In genomic region chr18:1394426-1394825, GRCh38 we compare ENCODE assay signal across 25 cellular contexts.
A peak's percentile ranks its signal among the peaks of the same experiment; 100 is the strongest.
DNase-seq lines count a peak whose midpoint lies in the region; ATAC-seq, FAIRE-seq and TF ChIP-seq lines count a peak whose summit lies in the region.
"Had no signal": no experiment of that assay in that cellular context is flagged by ENCODE, and none has a peak within 500 bp of the region (broad histone marks: within the 10 kb centered on the region; RNA-seq: fewer than 3 reads in every experiment).

No MANE protein-coding gene starts in this region.

- H3K9me3 Mint-ChIP-seq in Caco-2 (ENCODE audit: unreplicated experiment), result no peaks in the 10 kb centered on the region
- H3K9me3 Mint-ChIP-seq in activated naive CD4-positive, alpha-beta T cell treated with anti-CD3 and anti-CD28 coated beads, Interleukin-2, amount 50 U/mL, for 72 hours, result peaks cover 4 to 8% of the 10 kb centered on the region in 2 donors
- H3K9me3 Mint-ChIP-seq: CD4-positive, alpha-beta T cell; CD8-positive, alpha-beta T cell had no signal

- BruUV-seq in Caco-2 (replicated peaks; lab: Mats Ljungman, UMichigan) (no TSS peak), PC-9 (replicated peaks; lab: Mats Ljungman, UMichigan) (no TSS peak)

- no peak overlapping the region for H3K4me3 ChIP-seq in Caco-2 (ENCODE audit: low read depth, low read length)
- H3K4me3 ChIP-seq in PC-9, result no peak overlapping the region
- no peak overlapping the region for H3K4me3 ChIP-seq in trophoblast cell (ENCODE audit: low read depth, low read length)
- H3K4me3 ChIP-seq: A549; BLaER1 treated with 17β-estradiol and CSF1 and Interleukin-3, amounts not matched to agents 10 nM and 100 nM had no signal

- H2BK12ac ChIP-seq in trophoblast cell (ENCODE audit: low read length), result no peak overlapping the region

- H3K4me1 ChIP-seq in Caco-2, result peaks cover 26% of the 10 kb centered on the region
- peaks cover 27% of the 10 kb centered on the region for H3K4me1 ChIP-seq in PC-9 (replicated peaks; ENCODE audit: insufficient read depth)
- peaks cover 3 to 9% of the 10 kb centered on the region in 2 experiments for H3K4me1 ChIP-seq in trophoblast cell (ENCODE audit: control insufficient read depth in 1 of 2, insufficient read depth in 2 of 2, low read length in 2 of 2)

- no peak for DNase-seq in Caco-2
- peak; percentile 5 for DNase-seq in OCI-M1 (lab: John Stamatoyannopoulos, UW)
- DNase-seq in PC-9, result peak in 1 of 2 experiments; percentile 52
- DNase-seq in trophoblast cell, result peak; percentile 41 to 76
- no peak for DNase-seq in frontal cortex (ENCODE audit: low spot score in 2 of 2)
- no peak for DNase-seq in activated naive CD4-positive, alpha-beta T cell treated with anti-CD3 and anti-CD28 coated beads, Interleukin-2, amount 50 U/mL, for 72 hours (ENCODE audit: low spot score in 2 of 2)
- DNase-seq: AML-193; CD4-positive, alpha-beta T cell; CD8-positive, alpha-beta T cell; DMS 273 treated with DMSO at 0.1 percent for 48 hours; DMS153; DMS53; DMS79; DND-41; EL; GF-D8 had no signal

- no peaks in the 10 kb centered on the region for H3F3A ChIP-seq in PC-9 (ENCODE audit: insufficient read depth, low read depth)

- peaks cover 20% of the 10 kb centered on the region for H3K4me1 Mint-ChIP-seq in Caco-2 (ENCODE audit: low read depth, unreplicated experiment)
- H3K4me1 Mint-ChIP-seq: B cell had no signal

- no peak overlapping the region for H2BK120ac ChIP-seq in trophoblast cell (ENCODE audit: insufficient read depth, low read length, poor library complexity)

- POLR2A ChIA-PET in Caco-2 (lab: Charles Lee), result no interaction called here
- POLR2A ChIA-PET in PC-9 (lab: Charles Lee; ENCODE audit: unreplicated experiment), result no interaction called here

- H3K14ac ChIP-seq in trophoblast cell (ENCODE audit: low read length), result no peak overlapping the region

- H3K27ac ChIP-seq in PC-9, result peak overlapping the region; percentile 40; the same call in 1 of the 2 replicates
- no peak overlapping the region for H3K27ac ChIP-seq in trophoblast cell (ENCODE audit: low read depth, low read length)
- H3K27ac ChIP-seq: A549; BLaER1 treated with 17β-estradiol and CSF1 and Interleukin-3, amounts not matched to agents 10 nM and 100 nM; C4-2B had no signal

- peaks cover 42% of the 10 kb centered on the region for H3K79me2 ChIP-seq in PC-9 (ENCODE audit: low read depth)
- no peaks in the 10 kb centered on the region for H3K79me2 ChIP-seq in trophoblast cell (ENCODE audit: control insufficient read depth, insufficient read depth, low read length, poor library complexity)

- no peaks in the 10 kb centered on the region; the same call in 1 of the 2 replicates for H3K9me3 ChIP-seq in Caco-2
- H3K9me3 ChIP-seq in PC-9 (ENCODE audit: insufficient read depth, low read depth), result peaks cover 2% of the 10 kb centered on the region; the same call in 1 of the 2 replicates
- H3K9me3 ChIP-seq in trophoblast cell (ENCODE audit: insufficient read depth, low read depth, low read length), result no peaks in the 10 kb centered on the region
- H3K9me3 ChIP-seq: A549 had no signal

- intact Hi-C loops in Caco-2 (cut with micrococcal nuclease; ENCODE audit: unreplicated experiment) (loop anchor here (10.0 kb wide), 1 partner anchor 100 kb away; no protein-coding TSS in a partner anchor), PC-9 (cut with micrococcal nuclease; ENCODE audit: unreplicated experiment) (no loop called here)

- H3K4me2 ChIP-seq in PC-9, result peak overlapping the region; percentile 12
- H3K4me2 ChIP-seq in trophoblast cell (ENCODE audit: low read length), result peak overlapping the region; percentile 10
- H3K4me2 ChIP-seq: A549; BLaER1 treated with 17β-estradiol and CSF1 and Interleukin-3, amounts not matched to agents 10 nM and 100 nM had no signal

- CTCF ChIA-PET in Caco-2 (lab: Charles Lee) (no interaction called here), PC-9 (lab: Charles Lee) (no interaction called here)

- no peak overlapping the region for H3K23ac ChIP-seq in trophoblast cell (ENCODE audit: low read length)

- H3K18ac ChIP-seq in trophoblast cell (ENCODE audit: low read length), result no peak overlapping the region

- no peak for FAIRE-seq in frontal cortex (lab: Jason Lieb, UNC)
- FAIRE-seq: A549, G401.6, GM12891, GM19239 had no signal

- H4K91ac ChIP-seq in trophoblast cell (ENCODE audit: low read depth, low read length), result no peak overlapping the region

- WGBS in trophoblast cell (ENCODE audit: extremely low coverage, insufficient coverage, insufficient read length), result no CpG with 5 or more reads among the region's 1 CpG

- peak overlapping the region; percentile 56 for H4K8ac ChIP-seq in trophoblast cell (ENCODE audit: low read depth, low read length)

- no peak overlapping the region for H4K12ac ChIP-seq in trophoblast cell (ENCODE audit: low read depth, low read length)

- no peaks in the 10 kb centered on the region for H3K36me3 Mint-ChIP-seq in Caco-2 (ENCODE audit: insufficient read depth, unreplicated experiment)
- no peaks in the 10 kb centered on the region for H3K36me3 Mint-ChIP-seq in activated naive CD4-positive, alpha-beta T cell treated with anti-CD3 and anti-CD28 coated beads, Interleukin-2, amount 50 U/mL, for 72 hours
- H3K36me3 Mint-ChIP-seq: CD8-positive, alpha-beta T cell had no signal

- H3K4me3 Mint-ChIP-seq in Caco-2 (ENCODE audit: unreplicated experiment), result no peak overlapping the region
- H3K4me3 Mint-ChIP-seq: B cell; CD4-positive, alpha-beta T cell; CD8-positive, alpha-beta T cell had no signal

- H2AFZ ChIP-seq in PC-9 (no peak overlapping the region), trophoblast cell (ENCODE audit: insufficient read depth, low read length, poor library complexity) (no peak overlapping the region)

- H2AK5ac ChIP-seq in trophoblast cell (ENCODE audit: low read length), result no peak overlapping the region

- H3K36me3 ChIP-seq in Caco-2 (ENCODE audit: control insufficient read depth, insufficient read depth, low read length), result no peaks in the 10 kb centered on the region
- peaks cover 12% of the 10 kb centered on the region; the same call in 1 of the 2 replicates for H3K36me3 ChIP-seq in PC-9 (ENCODE audit: low read depth)
- H3K36me3 ChIP-seq in trophoblast cell (ENCODE audit: control insufficient read depth in 1 of 2, insufficient read depth in 2 of 2, low read length in 2 of 2), result no peaks in the 10 kb centered on the region
- H3K36me3 ChIP-seq: BLaER1 treated with 17β-estradiol and CSF1 and Interleukin-3, amounts not matched to agents 10 nM and 100 nM had no signal

- H3K27ac Mint-ChIP-seq in Caco-2 (ENCODE audit: unreplicated experiment), result peak overlapping the region; percentile 20
- H3K27ac Mint-ChIP-seq in activated naive CD4-positive, alpha-beta T cell treated with anti-CD3 and anti-CD28 coated beads, Interleukin-2, amount 50 U/mL, for 72 hours, result no peak overlapping the region
- H3K27ac Mint-ChIP-seq: B cell; CD4-positive, alpha-beta T cell; CD8-positive, alpha-beta T cell had no signal

- H3K9ac ChIP-seq in trophoblast cell (ENCODE audit: low read length), result no peak overlapping the region
- H3K9ac ChIP-seq: BLaER1 treated with 17β-estradiol and CSF1 and Interleukin-3, amounts not matched to agents 10 nM and 100 nM had no signal

- no peak overlapping the region for H2BK5ac ChIP-seq in trophoblast cell (ENCODE audit: low read depth, low read length, poor library complexity)

- H4K20me1 ChIP-seq in PC-9 (ENCODE audit: insufficient read depth), result 0 out of 2 replicates have a peak, but pooled peaks cover 3% of the 10 kb centered on the region
- H4K20me1 ChIP-seq: BLaER1 treated with 17β-estradiol and CSF1 and Interleukin-3, amounts not matched to agents 10 nM and 100 nM had no signal

- H3K27me3 ChIP-seq in Caco-2 (replicated peaks; ENCODE audit: control insufficient read depth, insufficient read depth, low read length), result no peaks in the 10 kb centered on the region
- H3K27me3 ChIP-seq in PC-9 (ENCODE audit: insufficient read depth, low read depth), result no peaks in the 10 kb centered on the region
- H3K27me3 ChIP-seq in trophoblast cell (ENCODE audit: insufficient read depth, low read length), result no peaks in the 10 kb centered on the region
- H3K27me3 ChIP-seq: BLaER1 treated with 17β-estradiol and CSF1 and Interleukin-3, amounts not matched to agents 10 nM and 100 nM had no signal

- H3K79me1 ChIP-seq in trophoblast cell (ENCODE audit: low read length), result no peaks in the 10 kb centered on the region

- no peaks in the 10 kb centered on the region for H3K27me3 Mint-ChIP-seq in Caco-2 (ENCODE audit: insufficient read depth, unreplicated experiment)
- H3K27me3 Mint-ChIP-seq: B cell; CD4-positive, alpha-beta T cell had no signal

- ATAC-seq in GM21390 (IDR thresholded peaks at IDR 0.05; ENCODE audit: unreplicated experiment) (no peak), HG03095 (IDR thresholded peaks at IDR 0.05; ENCODE audit: unreplicated experiment) (no peak)
- no peak for ATAC-seq in activated naive CD4-positive, alpha-beta T cell treated with anti-CD3 and anti-CD28 coated beads, Interleukin-2, amount 50 U/mL, for 72 hours
- ATAC-seq: A549; CD8-positive, alpha-beta T cell had no signal

- no peaks in the 10 kb centered on the region; the same call in none of the 2 replicates for H3K9me2 ChIP-seq in PC-9 (ENCODE audit: insufficient read depth)

- H3K4ac ChIP-seq in trophoblast cell (ENCODE audit: low read depth, low read length), result no peak overlapping the region

- no peak for TF ChIP-seq CTCF in Caco-2 (IDR thresholded peaks at IDR 0.05; ENCODE audit: insufficient read depth in 1 of 2, low read depth in 1 of 2, low read length in 1 of 2, severe bottlenecking in 1 of 2, unreplicated experiment in 1 of 2)
- no peak for TF ChIP-seq CTCF in PC-9 (conservative IDR thresholded peaks at IDR 0.05)

Comparison
In these comparisons a context has a peak if more than half of its experiments do, and no peak if none do; other contexts are left out.
1. DNase-seq: peak in OCI-M1 (single experiment) and trophoblast cell (2 of 2); none in Caco-2 (0 of 2), frontal cortex (0 of 2) and activated naive CD4-positive, alpha-beta T cell treated with anti-CD3 and anti-CD28 coated beads, Interleukin-2, amount 50 U/mL, for 72 hours (0 of 2).